Comparison of ENCODE assay signal across 1 cellular context in the genomic region with DNA sequence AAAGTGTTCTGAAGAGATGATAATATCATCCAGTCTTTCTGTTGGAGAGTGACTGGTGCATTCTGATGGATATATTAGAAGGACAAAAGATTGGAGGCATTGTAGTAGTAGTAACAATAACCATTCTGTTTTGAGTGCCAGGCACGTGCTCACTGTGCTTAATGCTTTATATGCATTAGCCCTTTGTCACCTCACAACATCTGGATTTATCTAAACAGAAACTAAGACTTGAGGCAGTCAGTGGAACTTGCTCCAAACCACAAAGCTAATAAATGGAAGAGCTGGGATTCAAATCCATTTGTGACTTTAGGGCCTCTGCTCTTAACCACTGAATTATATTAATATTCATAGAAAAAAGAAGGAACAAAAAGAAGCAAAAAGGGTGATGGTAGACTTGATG.
TF ChIP-seq lines count a peak whose summit lies in the region.

No MANE protein-coding gene starts in this region.

TF ChIP-seq in IMR-90, 13 proteins besides CTCF, POLR2A, EP300 and RAD21:
- TF ChIP-seq BHLHE40 (IDR thresholded peaks at IDR 0.05; ENCODE audit: low read depth, low read length) (peak; percentile 65; the same call in 1 of the 2 replicates), RCOR1 (IDR thresholded peaks at IDR 0.05; ENCODE audit: insufficient replicate concordance, low read length) (no peak)
